25 cellular contexts compared by ENCODE assay signal in genomic region chr4:80165855-80166254, GRCh38. TPM values are rescaled to one million over a fixed set of nuclear protein-coding genes. Genes with fewer than 3 reads are reported as not detected.
DNase-seq lines count a peak whose midpoint lies in the region; ATAC-seq, FAIRE-seq and TF ChIP-seq lines count a peak whose summit lies in the region.
"Had no signal": no experiment of that assay in that cellular context is flagged by ENCODE, and none has a peak within 500 bp of the region (broad histone marks: within the 10 kb centered on the region; RNA-seq: fewer than 3 reads in every experiment).

No MANE protein-coding gene starts in this region.

- H3K79me2 ChIP-seq in DND-41 (ENCODE audit: insufficient read depth, low read length), result no peaks in the 10 kb centered on the region
- H3K79me2 ChIP-seq in K562 (ENCODE audit: control insufficient read depth, insufficient read depth, low read length), result no peaks in the 10 kb centered on the region

- no peak overlapping the region for H3K9ac ChIP-seq in DND-41 (ENCODE audit: low read depth, low read length)
- H3K9ac ChIP-seq in K562 (ENCODE audit: insufficient read depth in 1 of 2, low read depth in 2 of 2, low read length in 2 of 2), result no peak overlapping the region
- H3K9ac ChIP-seq: BLaER1 treated with 17β-estradiol and CSF1 and Interleukin-3, amounts not matched to agents 10 nM and 100 nM; GM23248 had no signal

- no peak for TF ChIP-seq RAD21 in K562 (CRISPR knock-in tag; conservative IDR thresholded peaks at IDR 0.05 in 1 of 2, IDR thresholded peaks at IDR 0.05 in 1 of 2)

- no TSS peak for BruUV-seq in K562 (replicated peaks; lab: Mats Ljungman, UMichigan)

- H3K9me3 Mint-ChIP-seq in activated CD4-positive, alpha-beta T cell treated with anti-CD3 and anti-CD28 coated beads, Interleukin-2, amount 10 ng/mL, durations not matched to agents 7 days and 5 days, result peaks cover 11% of the 10 kb centered on the region
- no peaks in the 10 kb centered on the region for H3K9me3 Mint-ChIP-seq in memory B cell
- H3K9me3 Mint-ChIP-seq: CD4-positive, alpha-beta T cell; CD8-positive, alpha-beta memory T cell had no signal

- H3K27ac Mint-ChIP-seq in activated CD4-positive, alpha-beta T cell treated with anti-CD3 and anti-CD28 coated beads, Interleukin-2, amount 10 ng/mL, durations not matched to agents 7 days and 5 days, result peak overlapping the region; percentile 68
- H3K27ac Mint-ChIP-seq in memory B cell, result peak overlapping the region; percentile 16
- H3K27ac Mint-ChIP-seq: CD14-positive monocyte; CD4-positive, alpha-beta T cell; CD8-positive, alpha-beta memory T cell had no signal

- H4K20me1 ChIP-seq in DND-41 (ENCODE audit: insufficient read depth, low read length) (no peaks in the 10 kb centered on the region), K562 (replicated peaks; ENCODE audit: control insufficient read depth, insufficient read depth, low read length) (no peaks in the 10 kb centered on the region)
- H4K20me1 ChIP-seq: BLaER1 treated with 17β-estradiol and CSF1 and Interleukin-3, amounts not matched to agents 10 nM and 100 nM had no signal

- DNase-seq in activated CD4-positive, alpha-beta T cell treated with anti-CD3 and anti-CD28 coated beads, Interleukin-2, amount 10 ng/mL, durations not matched to agents 7 days and 5 days, result no peak
- DNase-seq in activated CD4-positive, alpha-beta T cell treated with anti-CD3 and anti-CD28 coated beads for 4 hours, result no peak
- no peak for DNase-seq in DND-41
- DNase-seq in K562 (ENCODE audit: extremely low read depth in 1 of 4, low spot score in 3 of 4), result no peak
- DNase-seq in memory B cell (ENCODE audit: low spot score in 2 of 2), result no peak
- no peak for DNase-seq in small intestine
- no peak for DNase-seq in cerebellar nuclear complex (lab: John Stamatoyannopoulos, UW)
- DNase-seq: AML-193; BE2C; CD4-positive, alpha-beta T cell; CD8-positive, alpha-beta memory T cell; DMS 273 treated with DMSO at 0.1 percent for 48 hours; DMS79; GF-D8; GM23248; H7; HCEC 1CT had no signal

- intact Hi-C loops in K562 (cut with micrococcal nuclease), result no loop called here

- peaks cover 12% of the 10 kb centered on the region for H3K4me1 Mint-ChIP-seq in activated CD4-positive, alpha-beta T cell treated with anti-CD3 and anti-CD28 coated beads, Interleukin-2, amount 10 ng/mL, durations not matched to agents 7 days and 5 days
- peaks cover 2% of the 10 kb centered on the region for H3K4me1 Mint-ChIP-seq in memory B cell
- H3K4me1 Mint-ChIP-seq: CD14-positive monocyte had no signal

- H3K9me3 ChIP-seq in DND-41 (ENCODE audit: insufficient read depth, low read length, severe bottlenecking) (no peaks in the 10 kb centered on the region), K562 (replicated peaks; ENCODE audit: control insufficient read depth, insufficient read depth, low read depth, low read length) (no peaks in the 10 kb centered on the region), small intestine (ENCODE audit: control insufficient read depth, low read depth) (no peaks in the 10 kb centered on the region)
- H3K9me3 ChIP-seq: BE2C had no signal

- no peaks in the 10 kb centered on the region for H3K9me1 ChIP-seq in K562 (ENCODE audit: control insufficient read depth, insufficient read depth, low read length)

- ATAC-seq in DND-41 (ENCODE audit: insufficient read depth, low read depth), result no peak
- ATAC-seq in K562, result no peak
- no peak for ATAC-seq in memory B cell (ENCODE audit: low read depth)

- no peak overlapping the region for H3K27ac ChIP-seq in DND-41 (ENCODE audit: low read length)
- H3K27ac ChIP-seq in K562 (ENCODE audit: extremely low read depth, low read depth, low read length), result no peak overlapping the region
- H3K27ac ChIP-seq in small intestine (ENCODE audit: low read depth in 1 of 2, low read length in 1 of 2), result no peak overlapping the region
- H3K27ac ChIP-seq: 22Rv1; BLaER1 treated with 17β-estradiol and CSF1 and Interleukin-3, amounts not matched to agents 10 nM and 100 nM; GM23248 had no signal

- H3K4me3 ChIP-seq in DND-41 (ENCODE audit: low read depth in 1 of 2, low read length in 2 of 2), result no peak overlapping the region
- H3K4me3 ChIP-seq in K562, result no peak overlapping the region
- no peak overlapping the region for H3K4me3 ChIP-seq in small intestine (ENCODE audit: low read depth in 1 of 2, low read length in 2 of 2)
- H3K4me3 ChIP-seq: BLaER1 treated with 17β-estradiol and CSF1 and Interleukin-3, amounts not matched to agents 10 nM and 100 nM; GM23248 had no signal

- no peak for TF ChIP-seq EP300 in K562 (IDR thresholded peaks at IDR 0.05; ENCODE audit: low read length)

- FAIRE-seq in K562 (lab: Jason Lieb, UNC) (no peak), small intestine (lab: Jason Lieb, UNC) (no peak)
- FAIRE-seq: A204.1, D721Med, GM12891, GM18507, H1 had no signal

- CTCF ChIA-PET in activated CD4-positive, alpha-beta T cell treated with anti-CD3 and anti-CD28 coated beads, Interleukin-2, amount 10 ng/mL, durations not matched to agents 7 days and 5 days (lab: Charles Lee), result interaction anchor here (0.9 kb wide), 1 partner anchor 14 kb away, joined by 3 read pairs; no protein-coding TSS in a partner anchor
- CTCF ChIA-PET in K562 (lab: Yijun Ruan, JAX; ENCODE audit: low intra/inter-chr PET ratio), result no interaction called here

- H3K27me3 Mint-ChIP-seq in activated CD4-positive, alpha-beta T cell treated with anti-CD3 and anti-CD28 coated beads, Interleukin-2, amount 10 ng/mL, durations not matched to agents 7 days and 5 days, result peaks cover 13% of the 10 kb centered on the region
- H3K27me3 Mint-ChIP-seq in memory B cell, result peaks cover 2% of the 10 kb centered on the region
- H3K27me3 Mint-ChIP-seq: CD4-positive, alpha-beta T cell; CD8-positive, alpha-beta memory T cell had no signal

- H2AFZ ChIP-seq in DND-41 (ENCODE audit: low read depth, low read length) (0 out of 2 replicates have a peak overlapping the region, but pooled peaks have one; percentile 22), K562 (ENCODE audit: low read depth, low read length) (peak overlapping the region; percentile 53)
- H2AFZ ChIP-seq: GM23248 had no signal

- POLR2A ChIA-PET in activated CD4-positive, alpha-beta T cell treated with anti-CD3 and anti-CD28 coated beads, Interleukin-2, amount 10 ng/mL, durations not matched to agents 7 days and 5 days (lab: Charles Lee), result interaction anchor here (0.6 kb wide), 1 partner anchor 53 kb away, joined by 6 read pairs; no protein-coding TSS in a partner anchor
- POLR2A ChIA-PET in K562 (lab: Yijun Ruan, JAX), result no interaction called here

- TF ChIP-seq POLR2A in K562 (conservative IDR thresholded peaks at IDR 0.05), result no peak

- no peak overlapping the region for H3K4me3 Mint-ChIP-seq in activated CD4-positive, alpha-beta T cell treated with anti-CD3 and anti-CD28 coated beads, Interleukin-2, amount 10 ng/mL, durations not matched to agents 7 days and 5 days
- H3K4me3 Mint-ChIP-seq in memory B cell, result no peak overlapping the region
- H3K4me3 Mint-ChIP-seq: CD14-positive monocyte; CD4-positive, alpha-beta T cell; CD8-positive, alpha-beta memory T cell had no signal

- H3K27me3 ChIP-seq in DND-41 (ENCODE audit: insufficient read depth, low read length, poor library complexity) (no peaks in the 10 kb centered on the region), K562 (ENCODE audit: control insufficient read depth in 2 of 2, insufficient read depth in 2 of 2, low read length in 2 of 2) (no peaks in the 10 kb centered on the region), small intestine (ENCODE audit: control insufficient read depth in 2 of 2, insufficient read depth in 2 of 2, low read length in 2 of 2) (no peaks in the 10 kb centered on the region)
- H3K27me3 ChIP-seq: BE2C; BLaER1 treated with 17β-estradiol and CSF1 and Interleukin-3, amounts not matched to agents 10 nM and 100 nM had no signal

- in situ Hi-C loops in K562 (cut with MboI), result no loop called here

- H3K36me3 Mint-ChIP-seq in activated CD4-positive, alpha-beta T cell treated with anti-CD3 and anti-CD28 coated beads, Interleukin-2, amount 10 ng/mL, durations not matched to agents 7 days and 5 days (ENCODE audit: low read depth), result peaks cover 13% of the 10 kb centered on the region
- no peaks in the 10 kb centered on the region for H3K36me3 Mint-ChIP-seq in memory B cell
- H3K36me3 Mint-ChIP-seq: CD14-positive monocyte had no signal

- H3K4me1 ChIP-seq in DND-41 (ENCODE audit: insufficient read depth, low read length) (no peaks in the 10 kb centered on the region), K562 (replicated peaks in 1 of 2; ENCODE audit: control insufficient read depth in 2 of 2, insufficient read depth in 2 of 2, low read length in 2 of 2) (peaks cover 0 to 8% of the 10 kb centered on the region in 2 experiments; a peak in 4 of 5 replicates), small intestine (ENCODE audit: control insufficient read depth in 2 of 2, insufficient read depth in 1 of 2, low read depth in 1 of 2, low read length in 1 of 2) (no peaks in the 10 kb centered on the region)
- H3K4me1 ChIP-seq: BE2C; BLaER1 treated with 17β-estradiol and CSF1 and Interleukin-3, amounts not matched to agents 10 nM and 100 nM had no signal

- TF ChIP-seq CTCF in DND-41 (IDR thresholded peaks at IDR 0.05; ENCODE audit: borderline replicate concordance, extremely low read depth, low read length, poor library complexity, severe bottlenecking) (no peak), K562 (IDR thresholded peaks at IDR 0.05 in 2 of 3, conservative IDR thresholded peaks at IDR 0.05 in 1 of 3; ENCODE audit: insufficient read depth in 2 of 3, low read depth in 1 of 3, low read length in 3 of 3) (no peak)

- H3K4me2 ChIP-seq in DND-41 (ENCODE audit: insufficient read depth, low read length), result no peak overlapping the region
- no peak overlapping the region for H3K4me2 ChIP-seq in K562 (ENCODE audit: insufficient read depth, low read length)
- H3K4me2 ChIP-seq: BLaER1 treated with 17β-estradiol and CSF1 and Interleukin-3, amounts not matched to agents 10 nM and 100 nM had no signal

- no peaks in the 10 kb centered on the region for H3K36me3 ChIP-seq in DND-41 (ENCODE audit: insufficient read depth, low read length)
- no peaks in the 10 kb centered on the region for H3K36me3 ChIP-seq in K562 (ENCODE audit: control insufficient read depth, insufficient read depth, low read length)
- no peaks in the 10 kb centered on the region for H3K36me3 ChIP-seq in small intestine (ENCODE audit: control insufficient read depth in 2 of 2, insufficient read depth in 2 of 2, low read length in 2 of 2)
- H3K36me3 ChIP-seq: BE2C; BLaER1 treated with 17β-estradiol and CSF1 and Interleukin-3, amounts not matched to agents 10 nM and 100 nM had no signal

RNA-seq across cellular contexts. Expression of gene PRDM8, which starts 31.4 kb away (rescaled TPM):
- 1 to 10 TPM; 4.8 to 5.2 TPM for total RNA-seq in activated CD4-positive, alpha-beta T cell treated with anti-CD3 and anti-CD28 coated beads, Interleukin-2, amount 10 ng/mL, durations not matched to agents 7 days and 5 days
- total RNA-seq in K562 (2011; cell fraction: chromatin; rRNA removed; ENCODE audit: low replicate concordance), result not detected in 2 replicates
- total RNA-seq in K562 (2011; cell fraction: nucleolus; rRNA removed), result not detected in 2 replicates
- total RNA-seq in K562 (2011; cell fraction: nucleoplasm; rRNA removed), result not detected in 2 replicates
- total RNA-seq in K562 (2014; rRNA removed), result not detected in 2 replicates
- not detected in 2 replicates for total RNA-seq in K562 (2014; rRNA removed; fragmentation: Illumina TruSeq; extraction: Trizol)
- total RNA-seq in K562 (2015; rRNA removed; fragmentation: Illumina TruSeq; extraction: Trizol), result not detected in 2 replicates
- total RNA-seq in K562 (2021), result 0.07 and 0.40 TPM in 2 replicates
- not detected in 2 replicates for polyA plus RNA-seq in K562 (2011; rRNA removed)
- polyA plus RNA-seq in K562 (2011; cell fraction: cytosol; rRNA removed), result not detected in 2 replicates
- not detected in 2 replicates for polyA plus RNA-seq in K562 (2011; cell fraction: nucleus; rRNA removed)
- not detected in 2 replicates for polyA plus RNA-seq in K562 (2012)
- polyA plus RNA-seq in K562 (2014; fragmentation: Illumina TruSeq; extraction: Trizol), result not detected in 2 replicates
- not detected for polyA plus RNA-seq in K562 (2014; fragmentation: Nextera tagmentation; extraction: Ambion mirVana)
- polyA plus RNA-seq in K562 (2014; rRNA removed), result not detected in 2 replicates
- polyA minus RNA-seq in K562 (2011; rRNA and poly(A)+ RNA removed), result not detected in 2 replicates
- not detected in 2 replicates for polyA minus RNA-seq in K562 (2011; cell fraction: cytosol; rRNA and poly(A)+ RNA removed)
- polyA minus RNA-seq in K562 (2011; cell fraction: nucleus; rRNA and poly(A)+ RNA removed), result not detected in 2 replicates
- polyA plus RNA-seq in small intestine, result 1 to 10 TPM in 1 of 3 donors, under 1 TPM in 1, not detected in 1; 0.27 to 2.0 TPM
- total RNA-seq: H1 had no signal
- polyA plus RNA-seq: H1 had no signal

Comparison
In these comparisons a context has a peak if more than half of its experiments do, and no peak if none do; other contexts are left out.
1. RNA of gene PRDM8, which starts 31.4 kb away (total RNA-seq): 4.8 to 5.2 TPM in activated CD4-positive, alpha-beta T cell treated with anti-CD3 and anti-CD28 coated beads, Interleukin-2, amount 10 ng/mL, durations not matched to agents 7 days and 5 days; 0.07 to 0.40 TPM in K562; every median in the first group is over 4 times any median in the second.